ENCODE assay signal across 14 cellular contexts in the genomic region with DNA sequence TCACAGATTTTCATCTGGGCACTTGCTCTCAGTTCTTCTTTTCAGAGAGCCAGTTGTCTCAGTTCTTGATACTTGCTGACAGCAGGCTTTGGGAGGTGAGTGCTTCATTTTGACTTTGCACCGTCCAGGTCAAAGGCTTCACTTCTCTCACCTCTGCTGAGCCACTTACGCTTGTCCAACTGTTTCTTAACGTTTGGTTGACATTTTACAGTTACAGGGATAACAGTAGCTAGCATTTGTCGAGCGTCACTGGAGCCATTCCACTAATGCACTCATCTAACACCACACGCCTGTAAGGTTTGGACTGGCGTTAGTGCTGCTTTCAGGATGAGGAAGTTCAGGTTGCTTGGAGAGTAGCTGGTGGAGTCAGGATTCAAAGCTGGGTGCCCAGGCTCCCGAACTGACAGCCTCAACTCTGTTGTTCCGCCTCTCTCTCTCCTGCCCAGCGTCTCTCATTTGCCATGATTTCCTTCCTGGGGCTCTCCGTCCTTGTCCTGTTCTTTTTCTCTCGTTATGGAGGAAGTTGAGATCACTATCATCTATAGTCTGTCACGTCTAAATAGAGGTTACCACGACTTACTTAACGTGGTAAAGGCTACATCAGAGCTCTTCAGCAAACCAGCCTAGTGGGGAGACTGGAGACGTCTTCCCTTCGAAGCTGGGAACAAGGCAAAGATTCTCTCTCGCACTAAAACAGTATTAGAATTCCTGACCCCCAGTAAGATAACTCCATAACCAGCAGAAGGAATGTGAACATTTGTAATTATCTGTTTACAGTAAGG.
DNase-seq lines count a peak whose midpoint lies in the region; ATAC-seq, FAIRE-seq and TF ChIP-seq lines count a peak whose summit lies in the region.
"Had no signal": no experiment of that assay in that cellular context is flagged by ENCODE, and none has a peak within 500 bp of the region (broad histone marks: within the 10 kb centered on the region; RNA-seq: fewer than 3 reads in every experiment).

No MANE protein-coding gene starts in this region.

- 84 to 88% (median 86%) methylated on average over 18 of the region's 18 CpGs for WGBS in ovary, 3 donors
- no CpG with 5 or more reads among the region's 18 CpGs for whole genome bisulfite sequencing in H9 (ENCODE audit: extremely low coverage, insufficient read length, low lambda C conversion rate)

- no peak overlapping the region for H3K9ac ChIP-seq in H9 (ENCODE audit: extremely low read depth, insufficient read length, low read length)

- H3T11ph ChIP-seq in H9 (ENCODE audit: low read length) = no peak overlapping the region

- no peak overlapping the region for H4K8ac ChIP-seq in H9 (replicated peaks; ENCODE audit: insufficient read length, low read depth, low read length)

- H3K9me3 Mint-ChIP-seq in CD14-positive monocyte (no peaks in the 10 kb centered on the region), activated B cell treated with CpG ODN at 0.5 μM for 24 hours (no peaks in the 10 kb centered on the region), memory B cell (no peaks in the 10 kb centered on the region), H9 (no peaks in the 10 kb centered on the region)

- H3K14ac ChIP-seq in H9 (ENCODE audit: insufficient read depth, low read length) = no peak overlapping the region

- H3K27ac ChIP-seq in ovary (no peak overlapping the region), H9 (ENCODE audit: insufficient read length, low read depth, low read length) (no peak overlapping the region)
- H3K27ac ChIP-seq: body of pancreas, C4-2B had no signal

- no peak overlapping the region for H4K91ac ChIP-seq in H9 (ENCODE audit: insufficient read length, low read depth, low read length)

- FAIRE-seq in frontal cortex (lab: Jason Lieb, UNC) = no peak

- POLR2A ChIA-PET in activated B cell treated with CpG ODN at 0.5 μM for 24 hours (lab: Charles Lee) = interaction anchor here (1.0 to 1.4 kb wide), 2 partner anchors 9 to 16 kb away, joined by 3 to 9 read pairs; no protein-coding TSS in a partner anchor

- no peaks in the 10 kb centered on the region for H3K23me2 ChIP-seq in H9 (ENCODE audit: insufficient read length, low read depth, low read length, poor library complexity, severe bottlenecking)

- no peaks in the 10 kb centered on the region for H3K9me3 ChIP-seq in ovary
- no peaks in the 10 kb centered on the region for H3K9me3 ChIP-seq in H9 (ENCODE audit: control insufficient read depth, low read depth, low read length)
- H3K9me3 ChIP-seq: body of pancreas had no signal

- ATAC-seq in GM21529 (IDR thresholded peaks at IDR 0.05; ENCODE audit: unreplicated experiment) (peak; percentile 77), activated B cell treated with CpG ODN at 0.5 μM for 24 hours (ENCODE audit: low read depth) (peak; percentile 70), memory B cell (ENCODE audit: low read depth) (no peak)
- ATAC-seq: body of pancreas had no signal

- intact Hi-C loops in CD14-positive monocyte (cut with micrococcal nuclease) = no loop called here
- intact Hi-C loops in activated B cell treated with CpG ODN at 0.5 μM for 24 hours (cut with micrococcal nuclease) = loop anchor here (1.0 kb wide), 1 partner anchor 8 kb away; no protein-coding TSS in a partner anchor
- intact Hi-C loops in ovary (cut with DNase I) = no loop called here

- CTCF ChIA-PET in activated B cell treated with CpG ODN at 0.5 μM for 24 hours (lab: Charles Lee) = interaction anchor here (0.7 kb wide), 1 partner anchor 27 kb away, joined by 3 read pairs; no protein-coding TSS in a partner anchor

- peaks cover 18 to 19% of the 10 kb centered on the region in 2 donors for H3K36me3 Mint-ChIP-seq in CD14-positive monocyte
- H3K36me3 Mint-ChIP-seq in activated B cell treated with CpG ODN at 0.5 μM for 24 hours (ENCODE audit: low read depth) = peaks cover 3% of the 10 kb centered on the region
- H3K36me3 Mint-ChIP-seq in memory B cell = peaks cover 10% of the 10 kb centered on the region
- peaks cover 0 to 2% (median 0%) of the 10 kb centered on the region in 3 experiments; a peak in 2 of 7 replicates for H3K36me3 Mint-ChIP-seq in H9 (ENCODE audit: insufficient read depth in 1 of 3, low read depth in 3 of 3)

- H2AFZ ChIP-seq in H9 (ENCODE audit: low read length) = no peak overlapping the region

- no peaks in the 10 kb centered on the region for H3K4me1 ChIP-seq in ovary (ENCODE audit: insufficient read depth)
- no peaks in the 10 kb centered on the region for H3K4me1 ChIP-seq in H9 (ENCODE audit: insufficient read depth, low read length)
- H3K4me1 ChIP-seq: body of pancreas had no signal

- no peak overlapping the region for H2AK5ac ChIP-seq in H9 (ENCODE audit: insufficient read length, low read length)

- no peak overlapping the region for H2BK12ac ChIP-seq in H9 (ENCODE audit: insufficient read length, low read depth, low read length)

- no peak for TF ChIP-seq POLR2A in ovary (IDR thresholded peaks at IDR 0.05)

- no peaks in the 10 kb centered on the region for H3K36me3 ChIP-seq in ovary

- H3K4ac ChIP-seq in H9 (ENCODE audit: low read depth, low read length) = no peak overlapping the region

- H4K20me1 ChIP-seq in H9 (ENCODE audit: control insufficient read depth, insufficient read depth, insufficient read length) = no peaks in the 10 kb centered on the region

- H3K27ac Mint-ChIP-seq in CD14-positive monocyte = peak overlapping the region in 4 of 7 donors; percentile 24 to 72 (median 30)
- peak overlapping the region; percentile 67 for H3K27ac Mint-ChIP-seq in activated B cell treated with CpG ODN at 0.5 μM for 24 hours
- no peak overlapping the region for H3K27ac Mint-ChIP-seq in memory B cell
- H3K27ac Mint-ChIP-seq in H9 = peak overlapping the region in 1 of 3 experiments; percentile 43; a peak in 2 of 7 replicates

- no peaks in the 10 kb centered on the region for H3K79me2 ChIP-seq in H9 (ENCODE audit: insufficient read depth, low read length)

- no peak overlapping the region for H3K18ac ChIP-seq in H9 (ENCODE audit: insufficient read length, low read depth, low read length)

- no peak for TF ChIP-seq EP300 in ovary (IDR thresholded peaks at IDR 0.05)

- H3K27me3 Mint-ChIP-seq in CD14-positive monocyte (ENCODE audit: low read depth in 3 of 3) = peaks cover 0 to 6% (median 2%) of the 10 kb centered on the region in 3 donors
- H3K27me3 Mint-ChIP-seq in activated B cell treated with CpG ODN at 0.5 μM for 24 hours = no peaks in the 10 kb centered on the region
- H3K27me3 Mint-ChIP-seq in memory B cell = no peaks in the 10 kb centered on the region
- no peaks in the 10 kb centered on the region for H3K27me3 Mint-ChIP-seq in H9 (ENCODE audit: low read depth)

- no peak overlapping the region for H2BK5ac ChIP-seq in H9 (ENCODE audit: insufficient read length, low read length)

- H3K4me3 ChIP-seq in ovary = no peak overlapping the region
- H3K4me3 ChIP-seq: body of pancreas, skin epidermis had no signal

- no peak overlapping the region for H2BK20ac ChIP-seq in H9 (ENCODE audit: low read depth, low read length, poor library complexity, severe bottlenecking)

- no peak overlapping the region for H4K5ac ChIP-seq in H9 (ENCODE audit: insufficient read length, low read depth, low read length)

- TF ChIP-seq CTCF in CD14-positive monocyte (IDR thresholded peaks at IDR 0.05) = no peak
- no peak for TF ChIP-seq CTCF in activated B cell treated with CpG ODN at 0.5 μM for 24 hours (IDR thresholded peaks at IDR 0.05)
- TF ChIP-seq CTCF in ovary (IDR thresholded peaks at IDR 0.05) = no peak
- TF ChIP-seq CTCF in H9 (conservative IDR thresholded peaks at IDR 0.05) = no peak

- H3K23ac ChIP-seq in H9 (ENCODE audit: insufficient read length, low read depth, low read length) = no peak overlapping the region

- DNase-seq in CD14-positive monocyte (ENCODE audit: low spot score) (no peak), activated B cell treated with CpG ODN at 0.5 μM for 24 hours (no peak), memory B cell (ENCODE audit: low spot score in 2 of 2) (no peak), frontal cortex (ENCODE audit: low spot score in 2 of 2) (no peak), ovary (no peak), H9 (no peak), NCI-H1436 treated with DMSO at 0.1 percent for 48 hours (lab: John Stamatoyannopoulos, UW) (no peak)
- DNase-seq: activated CD4-positive, alpha-beta T cell treated with anti-CD3 and anti-CD28 coated beads, Interleukin-2, amount 50 U/mL, for 48 hours; body of pancreas; erythroblast; NCI-H526 treated with DMSO at 0.1 percent for 48 hours had no signal

- no peak overlapping the region for H2BK15ac ChIP-seq in H9 (ENCODE audit: low read depth, low read length)

- H3K4me1 Mint-ChIP-seq in CD14-positive monocyte (peaks cover 24% of the 10 kb centered on the region), activated B cell treated with CpG ODN at 0.5 μM for 24 hours (peaks cover 46% of the 10 kb centered on the region), memory B cell (peaks cover 17% of the 10 kb centered on the region), H9 (peaks cover 8 to 9% of the 10 kb centered on the region in 2 experiments)

- no peak overlapping the region for H3K4me2 ChIP-seq in H9 (ENCODE audit: insufficient read depth, insufficient read length, low read length)

- H3K79me1 ChIP-seq in H9 (ENCODE audit: insufficient read depth, low read depth, low read length, poor library complexity, severe bottlenecking) = no peaks in the 10 kb centered on the region

- H3K56ac ChIP-seq in H9 (ENCODE audit: insufficient read length, low read depth, low read length) = no peak overlapping the region

- H3K4me3 Mint-ChIP-seq in CD14-positive monocyte (peak overlapping the region in 1 of 2 donors; percentile 65), activated B cell treated with CpG ODN at 0.5 μM for 24 hours (peak overlapping the region; percentile 64), memory B cell (peak overlapping the region; percentile 25), H9 (no peak overlapping the region)

- H3K27me3 ChIP-seq in ovary (no peaks in the 10 kb centered on the region), H9 (ENCODE audit: insufficient read depth, low read length) (no peaks in the 10 kb centered on the region)
- H3K27me3 ChIP-seq: body of pancreas had no signal

- no peak overlapping the region for H2BK120ac ChIP-seq in H9 (ENCODE audit: low read depth, low read length, poor library complexity, severe bottlenecking)

Comparison
In these comparisons a context has a peak if more than half of its experiments do, and no peak if none do; other contexts are left out.
1. H3K4me3 Mint-ChIP-seq: peak in activated B cell treated with CpG ODN at 0.5 μM for 24 hours (single experiment) and memory B cell (single experiment); none in H9 (0 of 2).